Comparison of ENCODE assay signal across 24 cellular contexts in the genomic region with DNA sequence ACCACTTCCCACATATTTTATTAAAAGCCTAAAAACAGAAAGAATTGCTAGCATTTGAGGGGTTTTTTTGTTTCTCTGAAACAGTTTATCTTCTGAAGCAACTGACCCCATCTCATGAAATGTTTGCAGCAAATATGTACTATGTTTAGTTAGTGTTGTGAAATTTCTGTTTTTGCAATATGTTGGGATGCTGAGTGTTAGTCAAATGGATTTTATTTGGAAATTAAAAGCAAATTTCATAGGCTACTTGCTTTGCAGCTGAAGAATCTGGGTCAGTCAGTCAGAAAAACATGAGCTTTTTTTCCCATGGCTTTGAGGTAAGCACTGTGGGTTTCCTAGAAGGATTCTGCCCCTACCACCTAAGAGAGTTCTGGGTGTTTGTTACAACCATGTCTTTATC.
"Had no signal": no experiment of that assay in that cellular context is flagged by ENCODE, and none has a peak within 500 bp of the region (broad histone marks: within the 10 kb centered on the region; RNA-seq: fewer than 3 reads in every experiment).

No MANE protein-coding gene starts in this region.

- DNase-seq: activated B cell treated with CpG ODN at 0.5 μM for 24 hours; activated CD4-positive, alpha-beta memory T cell treated with anti-CD3 and anti-CD28 coated beads for 36 hours; activated CD4-positive, alpha-beta T cell treated with anti-CD3 and anti-CD28 coated beads for 1 hour; activated CD4-positive, alpha-beta T cell treated with anti-CD3 and anti-CD28 coated beads, Interleukin-2, amount 10 ng/mL, durations not matched to agents 7 days and 5 days; activated CD8-positive, alpha-beta memory T cell treated with anti-CD3 and anti-CD28 coated beads for 24 hours; activated effector memory CD4-positive, alpha-beta T cell treated with anti-CD3 and anti-CD28 coated beads, Interleukin-2, amount 50 U/mL, for 16 hours; activated naive CD4-positive, alpha-beta T cell treated with Interleukin-2 at 50 U/mL for 16 hours; activated naive CD8-positive, alpha-beta T cell treated with anti-CD3 and anti-CD28 coated beads, Interleukin-2, amount 50 U/mL, for 24 hours; activated T-cell treated with anti-CD3 and anti-CD28 coated beads, Interleukin-2, amount 50 U/mL, for 4 hours; brain microvascular endothelial cell; MG63; NCI-H1105; NCI-H1436; NCI-H187; NCI-H2081; NCI-H446; NCI-H524; Peyer's patch; SHP77; T-helper 17 cell; T-helper 9 cell had no signal

- H3K27ac ChIP-seq: brain microvascular endothelial cell, KMS-11, Peyer's patch, RWPE1 had no signal

- H3K27me3 ChIP-seq: brain microvascular endothelial cell, MG63, Peyer's patch had no signal

- H3K36me3 ChIP-seq: brain microvascular endothelial cell, MG63, Peyer's patch had no signal

- H3K9ac ChIP-seq: KMS-11 had no signal

- H3K4me3 ChIP-seq: MG63, Peyer's patch had no signal

- H3K4me2 ChIP-seq: KMS-11 had no signal

- ATAC-seq: activated naive CD4-positive, alpha-beta T cell treated with anti-CD3 and anti-CD28 coated beads, Interleukin-2, amount 50 U/mL, for 72 hours; activated naive CD8-positive, alpha-beta T cell treated with anti-CD3 and anti-CD28 coated beads, Interleukin-2, amount 50 U/mL, for 24 hours; activated T-cell treated with anti-CD3 and anti-CD28 coated beads, Interleukin-2, amount 50 U/mL, for 4 hours; T-helper 17 cell had no signal

- H3K9me3 ChIP-seq: MG63, Peyer's patch had no signal

- H3K4me1 ChIP-seq: Peyer's patch had no signal
